Comparison of ENCODE assay signal across 7 cellular contexts in the genomic region with DNA sequence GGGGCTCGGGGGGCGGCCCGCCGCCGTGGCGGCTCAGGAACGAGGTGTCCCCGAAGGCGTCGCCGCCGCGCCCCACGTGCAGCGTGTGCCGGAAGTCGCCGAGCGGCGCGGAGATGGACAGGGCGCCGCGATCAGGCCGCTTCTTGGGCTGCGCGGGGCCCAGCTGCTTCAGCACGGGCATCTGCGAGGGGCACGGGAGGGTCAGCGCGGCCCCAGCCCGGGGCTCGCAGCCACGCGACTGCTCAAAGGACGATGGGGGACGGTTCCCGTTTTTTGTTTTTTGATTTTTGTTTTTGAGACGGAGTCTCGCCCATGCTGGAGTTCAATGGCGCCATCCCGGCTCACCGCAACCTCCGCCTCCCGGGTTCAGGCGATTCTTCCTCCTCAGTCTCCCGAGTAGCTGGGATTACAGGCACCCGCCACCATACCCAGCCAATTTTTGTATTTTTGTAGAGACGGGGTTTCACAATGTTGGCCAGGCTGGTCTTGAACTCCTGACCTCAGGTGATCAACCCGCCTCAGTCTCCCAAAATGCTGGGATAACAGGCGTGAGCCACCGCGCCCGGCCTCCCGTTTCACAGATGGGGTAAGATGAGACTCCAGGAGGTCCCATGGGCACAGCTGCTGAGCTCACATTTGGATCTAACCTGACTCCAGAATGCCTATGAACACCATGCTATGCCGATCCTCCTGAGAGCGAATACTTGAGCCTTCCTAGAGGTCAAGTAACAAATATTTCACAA. TPM values are rescaled to one million over a fixed set of nuclear protein-coding genes. Genes with fewer than 3 reads are reported as not detected.
A peak's percentile ranks its signal among the peaks of the same experiment; 100 is the strongest.
DNase-seq lines count a peak whose midpoint lies in the region; ATAC-seq and TF ChIP-seq lines count a peak whose summit lies in the region.
"Had no signal": no experiment of that assay in that cellular context is flagged by ENCODE, and none has a peak within 500 bp of the region (broad histone marks: within the 10 kb centered on the region; RNA-seq: fewer than 3 reads in every experiment).

No MANE protein-coding gene starts in this region.

- no peak overlapping the region for H3K4me3 ChIP-seq in brain microvascular endothelial cell (ENCODE audit: low read depth, low read length)

- no peaks in the 10 kb centered on the region for H3K27me3 ChIP-seq in brain microvascular endothelial cell (replicated peaks)

- no peak for DNase-seq in activated naive CD8-positive, alpha-beta T cell treated with anti-CD3 and anti-CD28 coated beads for 36 hours
- DNase-seq in brain microvascular endothelial cell = no peak
- DNase-seq in NCI-H524 treated with DMSO at 0.1 percent for 48 hours (lab: John Stamatoyannopoulos, UW) = no peak

- no peak for ATAC-seq in HG02610 (IDR thresholded peaks at IDR 0.05; ENCODE audit: unreplicated experiment)

- H3K27me3 Mint-ChIP-seq in activated naive CD8-positive, alpha-beta T cell treated with anti-CD3 and anti-CD28 coated beads for 36 hours = peaks cover 42% of the 10 kb centered on the region
- H3K27me3 Mint-ChIP-seq in nephron (ENCODE audit: low read depth) = peaks cover 17% of the 10 kb centered on the region

- no peak overlapping the region for H3K27ac ChIP-seq in brain microvascular endothelial cell

- peak overlapping the region; percentile 28; the same call in 1 of the 2 replicates for H3K9ac ChIP-seq in ES-I3 (ENCODE audit: low read depth, low read length)

- no peaks in the 10 kb centered on the region for H3K9me3 ChIP-seq in ES-I3 (ENCODE audit: control insufficient read depth, insufficient read depth, low read length)

- H3K27ac Mint-ChIP-seq in activated naive CD8-positive, alpha-beta T cell treated with anti-CD3 and anti-CD28 coated beads for 36 hours = no peak overlapping the region
- peak overlapping the region; percentile 58 to 65 (median 61) for H3K27ac Mint-ChIP-seq in nephron

- peaks cover 13% of the 10 kb centered on the region; the same call in 1 of the 2 replicates for H3K4me1 ChIP-seq in ES-I3 (ENCODE audit: insufficient read depth, low read length)

- in situ Hi-C loops in brain microvascular endothelial cell (cut with HindIII; ENCODE audit: low pct_ligation_motif_present, low sequenced_read_pairs) = no loop called here

- H3K36me3 ChIP-seq in ES-I3 (ENCODE audit: insufficient read depth, low read length) (no peaks in the 10 kb centered on the region), brain microvascular endothelial cell (replicated peaks) (peaks cover 17% of the 10 kb centered on the region)

- peak overlapping the region; percentile 43 for H3K4me3 Mint-ChIP-seq in activated naive CD8-positive, alpha-beta T cell treated with anti-CD3 and anti-CD28 coated beads for 36 hours
- H3K4me3 Mint-ChIP-seq in nephron = peak overlapping the region; percentile 71 to 76 (median 71)

- peaks cover 5% of the 10 kb centered on the region for H3K36me3 Mint-ChIP-seq in activated naive CD8-positive, alpha-beta T cell treated with anti-CD3 and anti-CD28 coated beads for 36 hours
- H3K36me3 Mint-ChIP-seq in nephron (ENCODE audit: low read depth) = peaks cover 29% of the 10 kb centered on the region

- no peak for TF ChIP-seq CTCF in nephron (IDR thresholded peaks at IDR 0.05; ENCODE audit: unreplicated experiment in 3 of 3)
- TF ChIP-seq CTCF in brain microvascular endothelial cell (IDR thresholded peaks at IDR 0.05; ENCODE audit: low read depth, low read length, missing control alignments) = no peak

- peaks cover 20% of the 10 kb centered on the region for H3K4me1 Mint-ChIP-seq in activated naive CD8-positive, alpha-beta T cell treated with anti-CD3 and anti-CD28 coated beads for 36 hours
- peaks cover 31% of the 10 kb centered on the region for H3K4me1 Mint-ChIP-seq in nephron

- peaks cover 1% of the 10 kb centered on the region for H3K9me3 Mint-ChIP-seq in activated naive CD8-positive, alpha-beta T cell treated with anti-CD3 and anti-CD28 coated beads for 36 hours
- no peaks in the 10 kb centered on the region for H3K9me3 Mint-ChIP-seq in nephron

RNA-seq across cellular contexts. Expression of a gene that starts 2.0 kb away (rescaled TPM):
- 1 to 10 TPM; 4.3 to 4.9 TPM for total RNA-seq in activated naive CD8-positive, alpha-beta T cell treated with anti-CD3 and anti-CD28 coated beads for 36 hours

RNA-seq across cellular contexts. Expression of a gene that starts 7.6 kb away (rescaled TPM):
- total RNA-seq in activated naive CD8-positive, alpha-beta T cell treated with anti-CD3 and anti-CD28 coated beads for 36 hours = under 1 TPM in 1 of 2 experiments, not detected in 1; 0.34 TPM
- total RNA-seq: mononuclear cell had no signal

RNA-seq across cellular contexts. Expression of a gene that starts 16.5 kb away (rescaled TPM):
- 100 to 1,000 TPM; 101 to 108 TPM for total RNA-seq in activated naive CD8-positive, alpha-beta T cell treated with anti-CD3 and anti-CD28 coated beads for 36 hours

RNA-seq across cellular contexts. Expression of a gene that starts 37.1 kb away (rescaled TPM):
- 1 to 10 TPM; 1.8 to 2.4 TPM for total RNA-seq in activated naive CD8-positive, alpha-beta T cell treated with anti-CD3 and anti-CD28 coated beads for 36 hours

RNA-seq across cellular contexts. Expression of a gene that starts 50.3 kb away (rescaled TPM):
- 1 to 10 TPM in 1 of 2 experiments, under 1 TPM in 1; 0.98 to 1.8 TPM for total RNA-seq in activated naive CD8-positive, alpha-beta T cell treated with anti-CD3 and anti-CD28 coated beads for 36 hours
